In genomic region chr7:105828141-105828540, GRCh38 we compare ENCODE assay signal across 35 cellular contexts.
"Had no signal": no experiment of that assay in that cellular context is flagged by ENCODE, and none has a peak within 500 bp of the region (broad histone marks: within the 10 kb centered on the region; RNA-seq: fewer than 3 reads in every experiment).

No MANE protein-coding gene starts in this region.

- H3K27me3 ChIP-seq: brain microvascular endothelial cell had no signal

- H2AFZ ChIP-seq: PC-9 had no signal

- H3K27ac ChIP-seq: brain microvascular endothelial cell, PC-9, VCaP had no signal

- DNase-seq: activated B cell treated with CpG ODN at 0.5 μM for 24 hours; activated CD4-positive, alpha-beta memory T cell treated with anti-CD3 and anti-CD28 coated beads for 36 hours; activated CD4-positive, alpha-beta T cell treated with anti-CD3 and anti-CD28 coated beads for 4 hours; activated CD4-positive, alpha-beta T cell treated with anti-CD3 and anti-CD28 coated beads, Interleukin-2, amount 50 U/mL, for 1 hour; activated CD4-positive, CD25-positive, alpha-beta regulatory T cell treated with anti-CD3 and anti-CD28 coated beads, Interleukin-2, amount 50 U/mL, for 72 hours; activated CD8-positive, alpha-beta memory T cell treated with anti-CD3 and anti-CD28 coated beads, Interleukin-2, amount 10 ng/mL, durations not matched to agents 7 days and 5 days; activated effector memory CD4-positive, alpha-beta T cell treated with anti-CD3 and anti-CD28 coated beads, Interleukin-2, amount 50 U/mL, for 16 hours; activated naive CD4-positive, alpha-beta T cell; activated naive CD4-positive, alpha-beta T cell treated with anti-CD3 and anti-CD28 coated beads, Interleukin-2, amount 50 U/mL, for 16 hours; activated naive CD8-positive, alpha-beta T cell treated with anti-CD3 and anti-CD28 coated beads for 36 hours; activated T-cell treated with anti-CD3 and anti-CD28 coated beads, Interleukin-2, amount 50 U/mL, for 1 hour; activated T-cell treated with anti-CD3 and anti-CD28 coated beads, Interleukin-2, amount 50 U/mL, for 72 hours; amniotic stem cell; aorta; brain microvascular endothelial cell; central memory CD4-positive, alpha-beta T cell; Karpas-422; NCI-H1105; NCI-H1417 treated with DMSO at 0.1 percent for 48 hours; NCI-H187 treated with DMSO at 0.1 percent for 48 hours; NCI-H2081; NCI-H2171 treated with DMSO at 0.1 percent for 48 hours; NCI-H226; NCI-H446 treated with DMSO at 0.1 percent for 48 hours; NCI-H524; NCI-H69; NK-92 treated with Interleukin-12 subunit alpha and Interleukin-12 subunit beta, amount 100 ng/mL, for 24 hours; PC-9; Right ventricle myocardium superior; SW 1271; T-helper 1 cell; T-helper 2 cell; T-helper 9 cell had no signal

- H3K36me3 Mint-ChIP-seq: activated CD4-positive, alpha-beta memory T cell treated with anti-CD3 and anti-CD28 coated beads for 36 hours had no signal

- H3K27me3 Mint-ChIP-seq: activated CD4-positive, alpha-beta memory T cell treated with anti-CD3 and anti-CD28 coated beads for 36 hours; activated naive CD8-positive, alpha-beta T cell treated with anti-CD3 and anti-CD28 coated beads for 36 hours; activated T-helper 17 cell treated with anti-CD3 and anti-CD28 coated beads, Interleukin-2, amount 50 U/mL, for 72 hours had no signal

- H3K4me2 ChIP-seq: PC-9 had no signal

- H3K36me3 ChIP-seq: brain microvascular endothelial cell had no signal

- H3K4me3 Mint-ChIP-seq: activated B cell treated with CpG ODN at 0.5 μM for 24 hours; activated CD4-positive, alpha-beta memory T cell treated with anti-CD3 and anti-CD28 coated beads for 36 hours; activated CD8-positive, alpha-beta memory T cell treated with anti-CD3 and anti-CD28 coated beads, Interleukin-2, amount 10 ng/mL, durations not matched to agents 7 days and 5 days; activated naive CD8-positive, alpha-beta T cell treated with anti-CD3 and anti-CD28 coated beads for 36 hours; activated T-cell treated with anti-CD3 and anti-CD28 coated beads, Interleukin-2, amount 50 U/mL, for 72 hours; activated T-helper 17 cell treated with anti-CD3 and anti-CD28 coated beads, Interleukin-2, amount 50 U/mL, for 72 hours had no signal

- H3K27ac Mint-ChIP-seq: activated B cell treated with CpG ODN at 0.5 μM for 24 hours; activated CD4-positive, alpha-beta memory T cell treated with anti-CD3 and anti-CD28 coated beads for 36 hours; activated CD8-positive, alpha-beta memory T cell treated with anti-CD3 and anti-CD28 coated beads, Interleukin-2, amount 10 ng/mL, durations not matched to agents 7 days and 5 days; activated naive CD8-positive, alpha-beta T cell treated with anti-CD3 and anti-CD28 coated beads for 36 hours; activated T-cell treated with anti-CD3 and anti-CD28 coated beads, Interleukin-2, amount 50 U/mL, for 72 hours; activated T-helper 17 cell treated with anti-CD3 and anti-CD28 coated beads, Interleukin-2, amount 50 U/mL, for 72 hours had no signal

- H3K4me1 Mint-ChIP-seq: activated B cell treated with CpG ODN at 0.5 μM for 24 hours; activated CD8-positive, alpha-beta memory T cell treated with anti-CD3 and anti-CD28 coated beads, Interleukin-2, amount 10 ng/mL, durations not matched to agents 7 days and 5 days had no signal

- H3K4me3 ChIP-seq: PC-9 had no signal

- ATAC-seq: activated CD8-positive, alpha-beta memory T cell treated with anti-CD3 and anti-CD28 coated beads, Interleukin-2, amount 10 ng/mL, durations not matched to agents 7 days and 5 days; activated T-cell treated with anti-CD3 and anti-CD28 coated beads, Interleukin-2, amount 50 U/mL, for 72 hours; activated T-helper 17 cell treated with anti-CD3 and anti-CD28 coated beads, Interleukin-2, amount 50 U/mL, for 72 hours had no signal
